Comparison of ENCODE assay signal across 8 cellular contexts in genomic region chr5:69455428-69455988, GRCh38. TPM values are rescaled to one million over a fixed set of nuclear protein-coding genes. Genes with fewer than 3 reads are reported as not detected.
DNase-seq lines count a peak whose midpoint lies in the region; ATAC-seq and TF ChIP-seq lines count a peak whose summit lies in the region.
"Not testable (repeated sequence)": the region's sequence is repeated elsewhere in the genome, so short reads cannot be mapped to it uniquely, and the experiment has no call there.
"Had no signal": no experiment of that assay in that cellular context is flagged by ENCODE, and none has a peak within 500 bp of the region (broad histone marks: within the 10 kb centered on the region; RNA-seq: fewer than 3 reads in every experiment).

No MANE protein-coding gene starts in this region.

- not testable (repeated sequence) for TF ChIP-seq CTCF in body of pancreas (IDR thresholded peaks at IDR 0.05); endodermal cell (conservative IDR thresholded peaks at IDR 0.05); left lung (IDR thresholded peaks at IDR 0.05); right lobe of liver (IDR thresholded peaks at IDR 0.05); progenitor cell of endocrine pancreas (IDR thresholded peaks at IDR 0.05; ENCODE audit: unreplicated experiment); testis (IDR thresholded peaks at IDR 0.05)

- WGBS in body of pancreas, 2 donors, result 41 to 75% methylated on average over 7 of the region's 7 CpGs
- WGBS in endodermal cell (ENCODE audit: insufficient coverage in 1 of 2, insufficient read length in 1 of 2), 2 experiments, result 86 to 97% methylated on average over 1 to 7 of the region's 7 CpGs
- WGBS in right lobe of liver (ENCODE audit: insufficient coverage, low coverage, low lambda C conversion rate, missing lambda C conversion rate), result 38% methylated on average over 7 of the region's 7 CpGs
- 59 to 71% methylated on average over 7 of the region's 7 CpGs for WGBS in testis, 2 donors

- not testable (repeated sequence) for H3K27ac Mint-ChIP-seq in endodermal cell
- H3K27ac Mint-ChIP-seq in progenitor cell of endocrine pancreas, result peak overlapping the region; percentile 33

- intact Hi-C loops in body of pancreas (cut with DNase I); left lung (cut with DNase I); right lobe of liver (cut with DNase I); testis (cut with DNase I; ENCODE audit: low total_unique reads): not testable (repeated sequence)

- H3K27ac ChIP-seq in body of pancreas, result peak overlapping the region in 3 of 4 donors; percentile 60 to 88 (median 72)
- not testable (repeated sequence) for H3K27ac ChIP-seq in endodermal cell (ENCODE audit: low read depth, low read length); testis
- H3K27ac ChIP-seq in left lung, result peak overlapping the region in 1 of 2 donors; percentile 5
- peak overlapping the region; percentile 64 to 98 (median 90) for H3K27ac ChIP-seq in right lobe of liver

- H3K36me3 ChIP-seq in body of pancreas (replicated peaks in 1 of 2; ENCODE audit: insufficient read depth in 1 of 2, low read depth in 2 of 2); endodermal cell (ENCODE audit: control insufficient read depth, insufficient read depth, low read length); left lung; right lobe of liver; mucosa of stomach (ENCODE audit: control insufficient read depth, insufficient read depth, low read length); testis (ENCODE audit: low read depth, missing control alignments): not testable (repeated sequence)

- not testable (repeated sequence) for TF ChIP-seq POLR2A in body of pancreas (IDR thresholded peaks at IDR 0.05); right lobe of liver (IDR thresholded peaks at IDR 0.05); testis (IDR thresholded peaks at IDR 0.05)

- H3K27me3 Mint-ChIP-seq in endodermal cell (ENCODE audit: insufficient read depth); progenitor cell of endocrine pancreas: not testable (repeated sequence)

- ATAC-seq in body of pancreas, result not testable (repeated sequence)
- peak; percentile 8 for ATAC-seq in left lung
- peak in 2 of 4 donors; percentile 4 to 25 for ATAC-seq in right lobe of liver

- H3K4me1 Mint-ChIP-seq in endodermal cell (peaks cover 12% of the 10 kb centered on the region), progenitor cell of endocrine pancreas (ENCODE audit: low read depth) (peaks cover 18% of the 10 kb centered on the region)

- not testable (repeated sequence) for H3K9me3 Mint-ChIP-seq in endodermal cell; progenitor cell of endocrine pancreas (ENCODE audit: low read depth)

- not testable (repeated sequence) for H3K4me3 ChIP-seq in body of pancreas; endodermal cell (ENCODE audit: low read length); left lung; right lobe of liver; mucosa of stomach (ENCODE audit: low read length); testis

- not testable (repeated sequence) for H3K36me3 Mint-ChIP-seq in endodermal cell (ENCODE audit: low read depth); progenitor cell of endocrine pancreas (ENCODE audit: insufficient read depth)

- not testable (repeated sequence) for H3K9me3 ChIP-seq in body of pancreas; endodermal cell (ENCODE audit: control insufficient read depth, low read length); left lung; right lobe of liver; mucosa of stomach (ENCODE audit: control insufficient read depth, low read length); testis

- H3K4me1 ChIP-seq in body of pancreas (peaks cover 54% of the 10 kb centered on the region), right lobe of liver (peaks cover 0 to 39% (median 13%) of the 10 kb centered on the region in 4 donors), mucosa of stomach (ENCODE audit: control insufficient read depth, insufficient read depth, low read length) (peaks cover 40% of the 10 kb centered on the region)
- not testable (repeated sequence) for H3K4me1 ChIP-seq in endodermal cell (ENCODE audit: control insufficient read depth, insufficient read depth, low read length); left lung; testis

- H3K4me3 Mint-ChIP-seq in endodermal cell; progenitor cell of endocrine pancreas (ENCODE audit: low read depth): not testable (repeated sequence)

- H3K27me3 ChIP-seq in body of pancreas; endodermal cell (ENCODE audit: control insufficient read depth, insufficient read depth, low read length, poor library complexity, severe bottlenecking); left lung; right lobe of liver; mucosa of stomach (ENCODE audit: control insufficient read depth, insufficient read depth, low read length); testis: not testable (repeated sequence)

- H3K9ac ChIP-seq in endodermal cell (ENCODE audit: extremely low read depth, low read length, poor library complexity, severe bottlenecking), result not testable (repeated sequence)
- peak overlapping the region; percentile 71 for H3K9ac ChIP-seq in mucosa of stomach (ENCODE audit: low read length)

- DNase-seq in body of pancreas; left lung; progenitor cell of endocrine pancreas (ENCODE audit: low spot score, unreplicated experiment): not testable (repeated sequence)
- DNase-seq in endodermal cell (peak; percentile 4), right lobe of liver (peak in 1 of 3 donors; percentile 48), testis (peak; percentile 44)

RNA-seq across cellular contexts. Expression of gene OCLN, which starts 37.1 kb away (rescaled TPM):
- total RNA-seq in body of pancreas (10 to 100 TPM; 23.1 to 63.6 TPM), endodermal cell (100 to 1,000 TPM; 117 to 124 TPM), left lung (100 to 1,000 TPM in 1 of 2 donors, 10 to 100 TPM in 1; 85.7 to 124 TPM), right lobe of liver (10 to 100 TPM; 28.5 to 73.9 (median 50.8) TPM), progenitor cell of endocrine pancreas (131 and 143 TPM in 2 replicates), testis (10 to 100 TPM; 14.9 to 16.0 TPM)
- polyA plus RNA-seq in endodermal cell (2013, experiment 1 of 2), result 22.9 TPM
- polyA plus RNA-seq in endodermal cell (2013, experiment 2 of 2), result 22.1 TPM
- polyA plus RNA-seq in testis (ENCODE audit: insufficient read depth, low read depth, low replicate concordance), result 9.2 TPM

RNA-seq across cellular contexts. Expression of gene MARVELD2, which starts 40.6 kb away (rescaled TPM):
- total RNA-seq in body of pancreas (10 to 100 TPM; 15.5 to 19.7 TPM), endodermal cell (10 to 100 TPM; 30.5 to 38.0 TPM), left lung (10 to 100 TPM; 24.6 to 38.3 TPM), right lobe of liver (10 to 100 TPM; 21.6 to 37.1 (median 26.1) TPM), progenitor cell of endocrine pancreas (67.0 and 71.6 TPM in 2 replicates), testis (1 to 10 TPM; 5.5 to 6.9 TPM)
- 3.9 TPM for polyA plus RNA-seq in endodermal cell (2013, experiment 1 of 2)
- 4.1 TPM for polyA plus RNA-seq in endodermal cell (2013, experiment 2 of 2)
- 5.9 TPM for polyA plus RNA-seq in testis (ENCODE audit: insufficient read depth, low read depth, low replicate concordance)
- total RNA-seq: A172 had no signal
